Comparison of ENCODE assay signal across 8 cellular contexts in the genomic region with DNA sequence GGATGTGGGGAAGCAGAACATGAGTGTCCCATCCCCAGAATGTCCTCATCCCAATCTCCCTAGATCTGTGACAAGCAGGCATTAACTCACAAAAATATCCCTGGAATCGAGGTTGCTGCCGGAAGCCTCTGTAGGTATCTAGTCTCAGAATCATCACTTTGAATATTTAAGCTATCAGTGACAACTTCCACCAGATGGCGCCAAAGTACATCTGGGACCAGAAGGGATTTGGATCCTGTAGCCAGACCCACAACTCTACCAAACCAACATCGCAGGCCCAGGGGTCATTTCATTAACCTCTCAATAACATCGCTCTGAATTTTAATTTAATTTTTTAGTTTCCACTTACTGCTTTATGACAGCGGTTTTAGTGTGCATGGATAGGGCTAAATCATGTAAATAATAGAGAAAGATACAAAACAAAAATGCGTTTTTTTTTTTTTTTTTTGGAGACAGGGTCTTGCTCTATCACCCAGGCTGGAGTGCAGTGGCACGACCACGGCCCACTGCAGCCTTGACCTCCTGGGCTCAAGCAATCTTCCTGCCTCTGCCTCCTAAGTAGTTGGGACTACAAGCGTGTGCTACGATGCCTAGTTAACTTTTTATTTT. TPM values are rescaled to one million over a fixed set of nuclear protein-coding genes. Genes with fewer than 3 reads are reported as not detected.
DNase-seq lines count a peak whose midpoint lies in the region; ATAC-seq, FAIRE-seq and TF ChIP-seq lines count a peak whose summit lies in the region.

No MANE protein-coding gene starts in this region.

- intact Hi-C loops in ovary (cut with DNase I), result loop anchor here in 2 of 4 donors (5.0 to 10.0 kb wide), 2 partner anchors 440 to 443 kb away; no protein-coding TSS in a partner anchor

- H3K4me1 ChIP-seq in ovary (ENCODE audit: insufficient read depth) (peaks cover 2% of the 10 kb centered on the region), upper lobe of left lung (peaks cover 10 to 33% (median 20%) of the 10 kb centered on the region in 4 donors)

- H3K4me3 ChIP-seq in ovary, result no peak overlapping the region
- no peak overlapping the region for H3K4me3 ChIP-seq in upper lobe of left lung

- WGBS in ovary, 3 donors, result 21 to 23% (median 22%) methylated on average over 11 of the region's 11 CpGs
- WGBS in upper lobe of left lung, 2 donors, result 26 to 30% methylated on average over 11 of the region's 11 CpGs

- FAIRE-seq in GM19239 (lab: Jason Lieb, UNC) (peak; percentile 89), frontal cortex (lab: Jason Lieb, UNC) (peak; percentile 24)

- TF ChIP-seq CTCF in ovary (IDR thresholded peaks at IDR 0.05) (peak; percentile 62 to 83 (median 64)), upper lobe of left lung (IDR thresholded peaks at IDR 0.05) (peak; percentile 40 to 70 (median 60))

- DNase-seq in AG08395 (ENCODE audit: low spot score) (peak; percentile 87), GM19239 (ENCODE audit: insufficient read length, low spot score) (peak; percentile 62), NCI-H1092 (lab: John Stamatoyannopoulos, UW) (peak; percentile 82), SK-N-DZ (ENCODE audit: low spot score) (peak; percentile 84), frontal cortex (ENCODE audit: low spot score in 2 of 2) (peak; percentile 74 to 77), ovary (peak; percentile 75 to 89 (median 79)), upper lobe of left lung (peak in 1 of 2 donors; percentile 75)
- DNase-seq in activated gamma-delta T cell treated with anti-CD3 and anti-CD28 coated beads, Interleukin-2, amount 50 U/mL, for 16 hours (ENCODE audit: low read depth), result peak; percentile 66

- TF ChIP-seq EP300 in ovary (IDR thresholded peaks at IDR 0.05), result no peak
- TF ChIP-seq EP300 in upper lobe of left lung (IDR thresholded peaks at IDR 0.05), result no peak

- no peaks in the 10 kb centered on the region for H3K27me3 ChIP-seq in ovary
- no peaks in the 10 kb centered on the region for H3K27me3 ChIP-seq in upper lobe of left lung

- ATAC-seq in upper lobe of left lung (ENCODE audit: low FRiP score in 2 of 2), result peak; percentile 74 to 77

- H3K36me3 ChIP-seq in ovary, result no peaks in the 10 kb centered on the region
- no peaks in the 10 kb centered on the region for H3K36me3 ChIP-seq in upper lobe of left lung

- H3K27ac ChIP-seq in ovary, result no peak overlapping the region
- no peak overlapping the region for H3K27ac ChIP-seq in upper lobe of left lung

- H3K9me3 ChIP-seq in ovary (no peaks in the 10 kb centered on the region), upper lobe of left lung (no peaks in the 10 kb centered on the region)

- TF ChIP-seq POLR2A in ovary (IDR thresholded peaks at IDR 0.05) (no peak), upper lobe of left lung (IDR thresholded peaks at IDR 0.05) (no peak)

RNA-seq across cellular contexts. Expression of gene EXT2, which starts 1.1 kb away (rescaled TPM):
- polyA plus RNA-seq in SK-N-DZ (2014; cell fraction: cytosol; rRNA removed), result 38.3 and 45.8 TPM in 2 replicates
- 18.4 and 22.8 TPM in 2 replicates for polyA plus RNA-seq in SK-N-DZ (2014; cell fraction: nucleus; rRNA removed)
- total RNA-seq in frontal cortex (142 TPM), ovary (10 to 100 TPM; 42.6 to 65.8 (median 47.1) TPM), upper lobe of left lung (10 to 100 TPM; 45.3 to 64.0 (median 57.4) TPM)
- 10 to 100 TPM; 38.0 to 88.8 TPM for polyA plus RNA-seq in ovary

RNA-seq across cellular contexts. Expression of gene ACCS, which starts 28.3 kb away (rescaled TPM):
- not detected in 2 replicates for polyA plus RNA-seq in SK-N-DZ (2014; cell fraction: cytosol; rRNA removed)
- 0.35 TPM in 1 of 2 replicates, not detected in the other for polyA plus RNA-seq in SK-N-DZ (2014; cell fraction: nucleus; rRNA removed)
- 5.3 TPM for total RNA-seq in frontal cortex
- total RNA-seq in ovary, result 10 to 100 TPM; 11.2 to 32.4 (median 26.4) TPM
- polyA plus RNA-seq in ovary, result 10 to 100 TPM; 21.4 to 39.8 TPM
- total RNA-seq in upper lobe of left lung, result 100 to 1,000 TPM in 1 of 6 donors, 10 to 100 TPM in 5; 15.4 to 120 (median 34.0) TPM

RNA-seq across cellular contexts. Expression of gene ACCSL, which starts 46.6 kb away (rescaled TPM):
- polyA plus RNA-seq in SK-N-DZ (2014; cell fraction: cytosol; rRNA removed), result not detected in 2 replicates
- not detected in 2 replicates for polyA plus RNA-seq in SK-N-DZ (2014; cell fraction: nucleus; rRNA removed)
- not detected for total RNA-seq in frontal cortex
- total RNA-seq in ovary, result not detected
- polyA plus RNA-seq in ovary, result under 1 TPM; 0.05 to 0.67 TPM
- total RNA-seq in upper lobe of left lung, result not detected
